In genomic region chr11:69760319-69760718, GRCh38 we compare ENCODE assay signal across 29 cellular contexts. TPM values are rescaled to one million over a fixed set of nuclear protein-coding genes. Genes with fewer than 3 reads are reported as not detected.
A peak's percentile ranks its signal among the peaks of the same experiment; 100 is the strongest.
DNase-seq lines count a peak whose midpoint lies in the region; ATAC-seq and TF ChIP-seq lines count a peak whose summit lies in the region.
"Had no signal": no experiment of that assay in that cellular context is flagged by ENCODE, and none has a peak within 500 bp of the region (broad histone marks: within the 10 kb centered on the region; RNA-seq: fewer than 3 reads in every experiment).

No MANE protein-coding gene starts in this region.

- H4K91ac ChIP-seq in IMR-90 (ENCODE audit: insufficient read depth, low read depth, low read length) = no peak overlapping the region
- no peak overlapping the region for H4K91ac ChIP-seq in neuronal stem cell (ENCODE audit: low read depth, low read length, poor library complexity)

- no peak overlapping the region for H3K18ac ChIP-seq in IMR-90 (ENCODE audit: low read depth, low read length)
- H3K18ac ChIP-seq in neuronal stem cell (ENCODE audit: low read length) = peak overlapping the region; percentile 18

- H3K9me3 ChIP-seq in IMR-90 (ENCODE audit: control insufficient read depth, insufficient read depth, low read length) = peaks cover 30% of the 10 kb centered on the region
- H3K9me3 ChIP-seq in liver (ENCODE audit: control insufficient read depth in 4 of 4, low read length in 3 of 4) = no peaks in the 10 kb centered on the region
- peaks cover 0 to 5% of the 10 kb centered on the region in 2 donors for H3K9me3 ChIP-seq in neuronal stem cell (replicated peaks in 1 of 2; ENCODE audit: control insufficient read depth in 2 of 2, insufficient read depth in 1 of 2, low read depth in 1 of 2, low read length in 2 of 2)
- peaks cover 10% of the 10 kb centered on the region for H3K9me3 ChIP-seq in osteoblast (ENCODE audit: low read depth, low read length)
- H3K9me3 ChIP-seq: BLaER1 had no signal

- H3K79me1 ChIP-seq in IMR-90 (ENCODE audit: low read depth in 1 of 2, low read length in 2 of 2) (no peaks in the 10 kb centered on the region), neuronal stem cell (ENCODE audit: low read depth, low read length) (no peaks in the 10 kb centered on the region)

- no peak overlapping the region for H2AK5ac ChIP-seq in IMR-90 (ENCODE audit: low read depth, low read length)
- H2AK5ac ChIP-seq in neuronal stem cell (ENCODE audit: low read depth, low read length) = peak overlapping the region; percentile 29

- TF ChIP-seq POLR2A in IMR-90 (IDR thresholded peaks at IDR 0.05; ENCODE audit: low read depth, low read length) = no peak

- TF ChIP-seq CTCF in IMR-90 (conservative IDR thresholded peaks at IDR 0.05; ENCODE audit: low read depth, low read length) (no peak), liver (IDR thresholded peaks at IDR 0.05; ENCODE audit: low read depth, low read length, missing input control) (no peak), osteoblast (IDR thresholded peaks at IDR 0.05; ENCODE audit: extremely low read depth, low read depth, low read length) (no peak)

- no peak overlapping the region for H3K23ac ChIP-seq in IMR-90 (ENCODE audit: low read depth, low read length)
- no peak overlapping the region for H3K23ac ChIP-seq in neuronal stem cell (ENCODE audit: low read depth, low read length, poor library complexity)

- no peak overlapping the region for H2BK12ac ChIP-seq in neuronal stem cell (ENCODE audit: low read length)

- H3K4ac ChIP-seq in IMR-90 (ENCODE audit: low read depth, low read length) (no peak overlapping the region), neuronal stem cell (ENCODE audit: low read length) (no peak overlapping the region)

- H3K4me3 ChIP-seq in IMR-90 (ENCODE audit: insufficient read depth, low read depth, low read length) = no peak overlapping the region
- no peak overlapping the region for H3K4me3 ChIP-seq in liver (ENCODE audit: low read depth in 1 of 3, low read length in 3 of 3)
- no peak overlapping the region for H3K4me3 ChIP-seq in neuronal stem cell (ENCODE audit: low read length in 2 of 2)
- no peak overlapping the region for H3K4me3 ChIP-seq in osteoblast (ENCODE audit: insufficient read depth, low read length)
- H3K4me3 ChIP-seq: BLaER1, GM12878 had no signal

- no peaks in the 10 kb centered on the region for H3K4me1 ChIP-seq in IMR-90 (ENCODE audit: control insufficient read depth, insufficient read depth, low read length)
- peaks cover 0 to 9% (median 5%) of the 10 kb centered on the region in 4 donors for H3K4me1 ChIP-seq in liver (ENCODE audit: control insufficient read depth in 4 of 4, insufficient read depth in 4 of 4, low read length in 3 of 4)
- H3K4me1 ChIP-seq in neuronal stem cell (ENCODE audit: control insufficient read depth in 2 of 2, insufficient read depth in 1 of 2, low read depth in 1 of 2, low read length in 2 of 2) = peaks cover 0 to 2% of the 10 kb centered on the region in 2 donors
- no peaks in the 10 kb centered on the region for H3K4me1 ChIP-seq in osteoblast (ENCODE audit: insufficient read depth, low read length)
- H3K4me1 ChIP-seq: BE2C had no signal

- H3K14ac ChIP-seq in IMR-90 (replicated peaks; ENCODE audit: low read depth, low read length) = no peak overlapping the region
- no peak overlapping the region for H3K14ac ChIP-seq in neuronal stem cell (ENCODE audit: low read length)

- 21% methylated on average over 3 of the region's 4 CpGs; no CpG with 5 or more reads in 1 of the 2 experiments for WGBS in IMR-90 (ENCODE audit: extremely low coverage in 2 of 2, insufficient read length in 1 of 2), 2 experiments
- WGBS in liver = 21% methylated on average over 4 of the region's 4 CpGs
- WGBS in neuronal stem cell (ENCODE audit: extremely low coverage in 2 of 2, insufficient read length in 2 of 2, insufficient replicate concordance in 1 of 2), 2 donors = no CpG with 5 or more reads among the region's 4 CpGs

- no peak for ATAC-seq in IMR-90 (ENCODE audit: low read depth)
- ATAC-seq in left lobe of liver = peak; percentile 99
- ATAC-seq: GM12878 had no signal

- H3K56ac ChIP-seq in IMR-90 (ENCODE audit: extremely low read depth, insufficient read depth, low read length) = no peak overlapping the region

- dilution Hi-C loops in IMR-90 (cut with HindIII; ENCODE audit: low sequenced_read_pairs, unreplicated experiment) = no loop called here

- H3K4me2 ChIP-seq in IMR-90 (ENCODE audit: low read depth, low read length) (no peak overlapping the region), neuronal stem cell (ENCODE audit: insufficient read depth, low read length, poor library complexity, severe bottlenecking) (no peak overlapping the region), osteoblast (ENCODE audit: insufficient read depth, low read length) (no peak overlapping the region)
- H3K4me2 ChIP-seq: BLaER1 had no signal

- no peak for DNase-seq in IMR-90
- DNase-seq in left lobe of liver (ENCODE audit: low spot score) = peak; percentile 77
- no peak for DNase-seq in neuronal stem cell (ENCODE audit: low spot score)
- DNase-seq in substantia nigra (lab: John Stamatoyannopoulos, UW) = no peak
- DNase-seq in NCI-H82 treated with DMSO at 0.1 percent for 48 hours (lab: John Stamatoyannopoulos, UW; ENCODE audit: unreplicated experiment) = no peak
- no peak for DNase-seq in osteoblast (ENCODE audit: insufficient read length, low spot score, missing footprints)
- DNase-seq: 8988T; ACHN; BE2C; C1 segment of cervical spinal cord; CD4-positive, alpha-beta memory T cell; CD4-positive, CD25-positive, alpha-beta regulatory T cell; CD8-positive, alpha-beta memory T cell; COR-L47; DMS 273 treated with DMSO at 0.1 percent for 48 hours; DMS153; DMS53; DMS79; DND-41; EL; GDM1 had no signal

- intact Hi-C loops in IMR-90 (cut with micrococcal nuclease) = no loop called here

- no TSS peak for BruUV-seq in IMR-90 (replicated peaks; lab: Mats Ljungman, UMichigan)

- H4K5ac ChIP-seq in IMR-90 (ENCODE audit: low read depth, low read length) = no peak overlapping the region

- no peak overlapping the region for H2BK120ac ChIP-seq in IMR-90 (ENCODE audit: low read depth, low read length)
- no peak overlapping the region for H2BK120ac ChIP-seq in neuronal stem cell (ENCODE audit: low read depth, low read length)

- H4K8ac ChIP-seq in IMR-90 (ENCODE audit: low read depth in 2 of 2, low read length in 2 of 2) = no peak overlapping the region
- no peak overlapping the region for H4K8ac ChIP-seq in neuronal stem cell (ENCODE audit: low read depth, low read length)

- CTCF ChIA-PET in IMR-90 (lab: Yijun Ruan, JAX) = no interaction called here

- H3K27ac ChIP-seq in IMR-90 (ENCODE audit: insufficient read depth, low read length) = no peak overlapping the region
- no peak overlapping the region for H3K27ac ChIP-seq in liver (ENCODE audit: low read depth in 1 of 2, low read length in 2 of 2)
- no peak overlapping the region for H3K27ac ChIP-seq in neuronal stem cell (replicated peaks; ENCODE audit: low read length)
- no peak overlapping the region for H3K27ac ChIP-seq in substantia nigra (ENCODE audit: low read depth, low read length, poor library complexity, severe bottlenecking)
- no peak overlapping the region for H3K27ac ChIP-seq in osteoblast (ENCODE audit: low read depth, low read length)
- H3K27ac ChIP-seq: BLaER1 had no signal

- no peaks in the 10 kb centered on the region for H3K9me1 ChIP-seq in IMR-90 (ENCODE audit: insufficient read depth, low read length)

- TF ChIP-seq RAD21 in IMR-90 (IDR thresholded peaks at IDR 0.05; ENCODE audit: low read length) = no peak
- TF ChIP-seq RAD21 in liver (IDR thresholded peaks at IDR 0.05) = no peak

- H2AFZ ChIP-seq in IMR-90 (replicated peaks; ENCODE audit: low read length, poor library complexity) = no peak overlapping the region
- no peak overlapping the region for H2AFZ ChIP-seq in neuronal stem cell (ENCODE audit: low read length)
- H2AFZ ChIP-seq in osteoblast (ENCODE audit: low read length) = no peak overlapping the region

- no peaks in the 10 kb centered on the region for H4K20me1 ChIP-seq in IMR-90 (ENCODE audit: insufficient read depth, low read length)
- no peaks in the 10 kb centered on the region for H4K20me1 ChIP-seq in osteoblast (ENCODE audit: insufficient read depth, low read length)
- H4K20me1 ChIP-seq: BLaER1 had no signal

- no peaks in the 10 kb centered on the region for H3K36me3 ChIP-seq in IMR-90 (ENCODE audit: control insufficient read depth, insufficient read depth, low read length)
- H3K36me3 ChIP-seq in liver (ENCODE audit: control insufficient read depth in 4 of 4, insufficient read depth in 3 of 4, low read depth in 1 of 4, low read length in 3 of 4) = no peaks in the 10 kb centered on the region
- H3K36me3 ChIP-seq in neuronal stem cell (replicated peaks in 1 of 2; ENCODE audit: control insufficient read depth in 2 of 2, insufficient read depth in 2 of 2, low read length in 2 of 2) = no peaks in the 10 kb centered on the region
- no peaks in the 10 kb centered on the region for H3K36me3 ChIP-seq in osteoblast (ENCODE audit: insufficient read depth, low read length)
- H3K36me3 ChIP-seq: BE2C, BLaER1 had no signal

- POLR2A ChIA-PET in IMR-90 (lab: Charles Lee; ENCODE audit: unreplicated experiment) = no interaction called here

- H3K27me3 ChIP-seq in IMR-90 (ENCODE audit: control insufficient read depth, insufficient read depth, low read length) (peaks cover 64% of the 10 kb centered on the region), liver (ENCODE audit: control insufficient read depth in 4 of 4, insufficient read depth in 4 of 4, low read length in 3 of 4) (peaks cover 0 to 2% (median 0%) of the 10 kb centered on the region in 4 donors), neuronal stem cell (ENCODE audit: control insufficient read depth in 3 of 3, insufficient read depth in 3 of 3, low read depth in 1 of 3, low read length in 3 of 3) (peaks cover 0 to 12% (median 0%) of the 10 kb centered on the region in 3 experiments), osteoblast (ENCODE audit: insufficient read depth, low read length) (peaks cover 9% of the 10 kb centered on the region)
- H3K27me3 ChIP-seq: BE2C, BLaER1 had no signal

- in situ Hi-C loops in IMR-90 (cut with MboI; ENCODE audit: low sequenced_read_pairs) = no loop called here

- no peak overlapping the region for H2BK5ac ChIP-seq in IMR-90 (ENCODE audit: low read depth, low read length, poor library complexity, severe bottlenecking)
- peak overlapping the region; percentile 42 for H2BK5ac ChIP-seq in neuronal stem cell (ENCODE audit: low read length)

- no peak overlapping the region for H2BK20ac ChIP-seq in IMR-90 (ENCODE audit: low read depth, low read length)

- H2BK15ac ChIP-seq in IMR-90 (ENCODE audit: low read depth, low read length) (no peak overlapping the region), neuronal stem cell (ENCODE audit: low read length) (no peak overlapping the region)

- H3K9ac ChIP-seq in IMR-90 (ENCODE audit: low read depth, low read length) = no peak overlapping the region
- H3K9ac ChIP-seq in liver (ENCODE audit: low read depth in 1 of 2, low read length in 2 of 2) = no peak overlapping the region
- H3K9ac ChIP-seq in neuronal stem cell (ENCODE audit: low read depth, low read length, poor library complexity) = no peak overlapping the region
- H3K9ac ChIP-seq: BLaER1 had no signal

- H3K79me2 ChIP-seq in osteoblast (ENCODE audit: insufficient read depth, low read length) = no peaks in the 10 kb centered on the region

- H2AK9ac ChIP-seq in IMR-90 (replicated peaks; ENCODE audit: low read depth, low read length, poor library complexity) = peak overlapping the region; percentile 42

RNA-seq across cellular contexts. Expression of gene FGF4, which starts 14.8 kb away (rescaled TPM):
- total RNA-seq in IMR-90 (2012; rRNA removed) (not detected in 2 replicates), left lobe of liver (not detected), liver (not detected), osteoblast (not detected in 2 replicates)
- polyA plus RNA-seq in IMR-90 (2012; rRNA removed) (not detected in 2 replicates), liver (not detected)
- not detected in 2 replicates for polyA plus RNA-seq in IMR-90 (2012; cell fraction: cytosol; rRNA removed)
- polyA plus RNA-seq in IMR-90 (2012; cell fraction: nucleus; rRNA removed; ENCODE audit: low replicate concordance) = not detected in 2 replicates
- 0.06 TPM for polyA plus RNA-seq in neuronal stem cell (2013, experiment 1 of 2)
- polyA plus RNA-seq in neuronal stem cell (2013, experiment 2 of 2) = 0.06 TPM
- total RNA-seq: A673; CD4-positive, alpha-beta memory T cell; CD4-positive, CD25-positive, alpha-beta regulatory T cell; CD8-positive, alpha-beta memory T cell; Daoy; G401; GM12878 had no signal
- polyA plus RNA-seq: AG04450; CD14-positive monocyte; CD4-positive, alpha-beta memory T cell; CD4-positive, CD25-positive, alpha-beta regulatory T cell; CD8-positive, alpha-beta memory T cell; GM12878 had no signal

RNA-seq across cellular contexts. Expression of gene FGF19, which starts 56.5 kb away (rescaled TPM):
- total RNA-seq in IMR-90 (2012; rRNA removed) (not detected in 2 replicates), left lobe of liver (0.15 TPM), liver (not detected), osteoblast (not detected in 2 replicates)
- polyA plus RNA-seq in IMR-90 (2012; rRNA removed) (not detected in 2 replicates), liver (under 1 TPM in 1 of 2 donors, not detected in 1; 0.09 TPM)
- polyA plus RNA-seq in IMR-90 (2012; cell fraction: cytosol; rRNA removed) = not detected in 2 replicates
- polyA plus RNA-seq in IMR-90 (2012; cell fraction: nucleus; rRNA removed; ENCODE audit: low replicate concordance) = not detected in 2 replicates
- polyA plus RNA-seq in neuronal stem cell (2013, experiment 1 of 2) = 0.20 TPM
- polyA plus RNA-seq in neuronal stem cell (2013, experiment 2 of 2) = 0.15 TPM
- total RNA-seq: CD4-positive, alpha-beta memory T cell; CD4-positive, CD25-positive, alpha-beta regulatory T cell; CD8-positive, alpha-beta memory T cell; Daoy; G401 had no signal
- polyA plus RNA-seq: AG04450; CD14-positive monocyte; CD4-positive, alpha-beta memory T cell; CD4-positive, CD25-positive, alpha-beta regulatory T cell; CD8-positive, alpha-beta memory T cell; GM12878 had no signal

RNA-seq across cellular contexts. Expression of gene FGF3, which starts 58.9 kb away (rescaled TPM):
- total RNA-seq in IMR-90 (2012; rRNA removed) (not detected in 2 replicates), left lobe of liver (not detected), liver (not detected), osteoblast (not detected in 2 replicates)
- polyA plus RNA-seq in IMR-90 (2012; rRNA removed) (not detected in 2 replicates), liver (not detected)
- polyA plus RNA-seq in IMR-90 (2012; cell fraction: cytosol; rRNA removed) = not detected in 2 replicates
- not detected in 2 replicates for polyA plus RNA-seq in IMR-90 (2012; cell fraction: nucleus; rRNA removed; ENCODE audit: low replicate concordance)
- 0.13 TPM for polyA plus RNA-seq in neuronal stem cell (2013, experiment 1 of 2)
- 0.26 TPM for polyA plus RNA-seq in neuronal stem cell (2013, experiment 2 of 2)
- total RNA-seq: A673; CD4-positive, alpha-beta memory T cell; CD4-positive, CD25-positive, alpha-beta regulatory T cell; CD8-positive, alpha-beta memory T cell; Daoy; G401; GM12878 had no signal
- polyA plus RNA-seq: AG04450; CD14-positive monocyte; CD4-positive, alpha-beta memory T cell; CD4-positive, CD25-positive, alpha-beta regulatory T cell; CD8-positive, alpha-beta memory T cell; GM12878 had no signal
